18 cellular contexts compared by ENCODE assay signal in genomic region chr17:50162466-50163254, GRCh38. TPM values are rescaled to one million over a fixed set of nuclear protein-coding genes. Genes with fewer than 3 reads are reported as not detected.
A peak's percentile ranks its signal among the peaks of the same experiment; 100 is the strongest.
DNase-seq lines count a peak whose midpoint lies in the region; ATAC-seq lines count a peak whose summit lies in the region.
"Had no signal": no experiment of that assay in that cellular context is flagged by ENCODE, and none has a peak within 500 bp of the region (broad histone marks: within the 10 kb centered on the region; RNA-seq: fewer than 3 reads in every experiment).

No MANE protein-coding gene starts in this region.

- H3K36me3 ChIP-seq in SK-N-MC (ENCODE audit: insufficient read depth, low read length), result no peaks in the 10 kb centered on the region
- H3K36me3 ChIP-seq: neural progenitor cell, thyroid gland had no signal

- peak overlapping the region; percentile 80 for H3K27ac ChIP-seq in SK-N-MC
- H3K27ac ChIP-seq: neural progenitor cell, PC-9, thyroid gland had no signal

- H3K36me3 Mint-ChIP-seq in activated CD4-positive, alpha-beta memory T cell treated with anti-CD3 and anti-CD28 coated beads for 36 hours, result no peaks in the 10 kb centered on the region
- H3K36me3 Mint-ChIP-seq in activated CD4-positive, alpha-beta memory T cell treated with anti-CD3 and anti-CD28 coated beads, Interleukin-2, amount 10 ng/mL, durations not matched to agents 7 days and 5 days (ENCODE audit: low read depth), result no peaks in the 10 kb centered on the region
- H3K36me3 Mint-ChIP-seq in stimulated activated naive B cell treated with anti-CD40 and anti-IgM and Interleukin-4, amounts not matched to agents 10 μg/mL and 1 μg/mL and 100 μg/mL, for 72 hours, result peaks cover 1 to 3% of the 10 kb centered on the region in 2 donors
- H3K36me3 Mint-ChIP-seq: CD14-positive monocyte, neural progenitor cell had no signal

- no peak for DNase-seq in activated CD4-positive, alpha-beta memory T cell treated with anti-CD3 and anti-CD28 coated beads for 36 hours
- DNase-seq in activated CD4-positive, alpha-beta memory T cell treated with anti-CD3 and anti-CD28 coated beads, Interleukin-2, amount 10 ng/mL, durations not matched to agents 7 days and 5 days, result no peak
- DNase-seq in SK-N-MC (ENCODE audit: low read depth, low spot score) (peak; percentile 30), dermis blood vessel endothelial cell (peak; percentile 39)
- DNase-seq in stimulated activated naive B cell treated with anti-CD40 and anti-IgM and Interleukin-4, amounts not matched to agents 10 μg/mL and 1 μg/mL and 100 μg/mL, for 72 hours, result no peak
- DNase-seq: activated effector memory CD4-positive, alpha-beta T cell treated with anti-CD3 and anti-CD28 coated beads, Interleukin-2, amount 50 U/mL, for 16 hours; DMS53; hypothalamus; NCI-H1436; NCI-H2171; PC-9; thyroid gland had no signal

- H3K27ac Mint-ChIP-seq in activated CD4-positive, alpha-beta memory T cell treated with anti-CD3 and anti-CD28 coated beads for 36 hours, result peak overlapping the region; percentile 91
- H3K27ac Mint-ChIP-seq in activated CD4-positive, alpha-beta memory T cell treated with anti-CD3 and anti-CD28 coated beads, Interleukin-2, amount 10 ng/mL, durations not matched to agents 7 days and 5 days, result no peak overlapping the region
- H3K27ac Mint-ChIP-seq in stimulated activated naive B cell treated with anti-CD40 and anti-IgM and Interleukin-4, amounts not matched to agents 10 μg/mL and 1 μg/mL and 100 μg/mL, for 72 hours, result peak overlapping the region; percentile 43

- H3K4me3 Mint-ChIP-seq in activated CD4-positive, alpha-beta memory T cell treated with anti-CD3 and anti-CD28 coated beads for 36 hours, result peak overlapping the region; percentile 6
- H3K4me3 Mint-ChIP-seq in activated CD4-positive, alpha-beta memory T cell treated with anti-CD3 and anti-CD28 coated beads, Interleukin-2, amount 10 ng/mL, durations not matched to agents 7 days and 5 days, result no peak overlapping the region
- H3K4me3 Mint-ChIP-seq in stimulated activated naive B cell treated with anti-CD40 and anti-IgM and Interleukin-4, amounts not matched to agents 10 μg/mL and 1 μg/mL and 100 μg/mL, for 72 hours, result peak overlapping the region in 1 of 2 donors; percentile 26

- peaks cover 33% of the 10 kb centered on the region for H3K4me1 Mint-ChIP-seq in activated CD4-positive, alpha-beta memory T cell treated with anti-CD3 and anti-CD28 coated beads for 36 hours (ENCODE audit: low read depth)
- peaks cover 31% of the 10 kb centered on the region for H3K4me1 Mint-ChIP-seq in activated CD4-positive, alpha-beta memory T cell treated with anti-CD3 and anti-CD28 coated beads, Interleukin-2, amount 10 ng/mL, durations not matched to agents 7 days and 5 days
- peaks cover 51 to 52% of the 10 kb centered on the region in 2 donors for H3K4me1 Mint-ChIP-seq in stimulated activated naive B cell treated with anti-CD40 and anti-IgM and Interleukin-4, amounts not matched to agents 10 μg/mL and 1 μg/mL and 100 μg/mL, for 72 hours

- intact Hi-C loops in activated CD4-positive, alpha-beta memory T cell treated with anti-CD3 and anti-CD28 coated beads for 36 hours (cut with micrococcal nuclease), result no loop called here

- no peaks in the 10 kb centered on the region for H3K9me3 Mint-ChIP-seq in activated CD4-positive, alpha-beta memory T cell treated with anti-CD3 and anti-CD28 coated beads for 36 hours
- H3K9me3 Mint-ChIP-seq in activated CD4-positive, alpha-beta memory T cell treated with anti-CD3 and anti-CD28 coated beads, Interleukin-2, amount 10 ng/mL, durations not matched to agents 7 days and 5 days, result no peaks in the 10 kb centered on the region
- H3K9me3 Mint-ChIP-seq in stimulated activated naive B cell treated with anti-CD40 and anti-IgM and Interleukin-4, amounts not matched to agents 10 μg/mL and 1 μg/mL and 100 μg/mL, for 72 hours, result no peaks in the 10 kb centered on the region
- H3K9me3 Mint-ChIP-seq: neural progenitor cell had no signal

- H3K9ac ChIP-seq in SK-N-MC (ENCODE audit: insufficient read length), result no peak overlapping the region
- H3K9ac ChIP-seq: neural progenitor cell had no signal

- H3K27me3 Mint-ChIP-seq in activated CD4-positive, alpha-beta memory T cell treated with anti-CD3 and anti-CD28 coated beads for 36 hours, result no peaks in the 10 kb centered on the region
- peaks cover 7% of the 10 kb centered on the region for H3K27me3 Mint-ChIP-seq in activated CD4-positive, alpha-beta memory T cell treated with anti-CD3 and anti-CD28 coated beads, Interleukin-2, amount 10 ng/mL, durations not matched to agents 7 days and 5 days
- H3K27me3 Mint-ChIP-seq in stimulated activated naive B cell treated with anti-CD40 and anti-IgM and Interleukin-4, amounts not matched to agents 10 μg/mL and 1 μg/mL and 100 μg/mL, for 72 hours, result no peaks in the 10 kb centered on the region

- CTCF ChIA-PET in activated CD4-positive, alpha-beta memory T cell treated with anti-CD3 and anti-CD28 coated beads for 36 hours (lab: Charles Lee), result interaction anchor here (0.5 to 2.8 kb wide), 24 partner anchors 8 to 234 kb away, joined by 3 to 82 read pairs (median 6); partner anchors contain the start of genes LRRC59, PDK2, PPP1R9B and SAMD14
- CTCF ChIA-PET in activated CD4-positive, alpha-beta memory T cell treated with anti-CD3 and anti-CD28 coated beads, Interleukin-2, amount 10 ng/mL, durations not matched to agents 7 days and 5 days (lab: Charles Lee), result interaction anchor here (1.0 to 2.8 kb wide), 18 partner anchors 8 to 234 kb away, joined by 3 to 58 read pairs (median 10); partner anchors contain the start of genes COL1A1, LRRC59 and PPP1R9B

- POLR2A ChIA-PET in activated CD4-positive, alpha-beta memory T cell treated with anti-CD3 and anti-CD28 coated beads for 36 hours (lab: Charles Lee), result interaction anchor here (0.8 to 2.8 kb wide), 2 partner anchors 10 to 26 kb away, joined by 3 to 19 read pairs; no protein-coding TSS in a partner anchor
- POLR2A ChIA-PET in activated CD4-positive, alpha-beta memory T cell treated with anti-CD3 and anti-CD28 coated beads, Interleukin-2, amount 10 ng/mL, durations not matched to agents 7 days and 5 days (lab: Charles Lee), result interaction anchor here (0.8 to 2.8 kb wide), 5 partner anchors 11 to 234 kb away, joined by 3 to 47 read pairs (median 3); partner anchors contain the start of genes LRRC59 and PPP1R9B

- H3K9me3 ChIP-seq in SK-N-MC (ENCODE audit: low read depth, low read length), result no peaks in the 10 kb centered on the region
- H3K9me3 ChIP-seq: SJCRH30, thyroid gland had no signal

- ATAC-seq in stimulated activated naive B cell treated with anti-CD40 and anti-IgM and Interleukin-4, amounts not matched to agents 10 μg/mL and 1 μg/mL and 100 μg/mL, for 72 hours (replicated peaks), result no peak
- ATAC-seq in HG02571 (IDR thresholded peaks at IDR 0.05; ENCODE audit: unreplicated experiment) (no peak), HG03159 (IDR thresholded peaks at IDR 0.05; ENCODE audit: unreplicated experiment) (no peak), HG03280 (IDR thresholded peaks at IDR 0.05; ENCODE audit: unreplicated experiment) (no peak)

- no peak overlapping the region for H3K4me3 ChIP-seq in SK-N-MC
- H3K4me3 ChIP-seq: PC-9, thyroid gland had no signal

RNA-seq across cellular contexts. Expression of gene SGCA, which starts 3.1 kb away (rescaled TPM):
- total RNA-seq in activated CD4-positive, alpha-beta memory T cell treated with anti-CD3 and anti-CD28 coated beads for 36 hours, result under 1 TPM in 1 of 2 experiments, not detected in 1; 0.59 TPM
- total RNA-seq in activated CD4-positive, alpha-beta memory T cell treated with anti-CD3 and anti-CD28 coated beads, Interleukin-2, amount 10 ng/mL, durations not matched to agents 7 days and 5 days, result under 1 TPM in 1 of 2 experiments, not detected in 1; 0.30 TPM
- not detected in 2 replicates for total RNA-seq in dermis blood vessel endothelial cell
- total RNA-seq: PC-9 had no signal

RNA-seq across cellular contexts. Expression of gene PPP1R9B, which starts 12.2 kb away (rescaled TPM):
- 10 to 100 TPM; 84.3 to 86.1 TPM for total RNA-seq in activated CD4-positive, alpha-beta memory T cell treated with anti-CD3 and anti-CD28 coated beads for 36 hours
- 100 to 1,000 TPM; 136 to 137 TPM for total RNA-seq in activated CD4-positive, alpha-beta memory T cell treated with anti-CD3 and anti-CD28 coated beads, Interleukin-2, amount 10 ng/mL, durations not matched to agents 7 days and 5 days
- 35.2 and 45.8 TPM in 2 replicates for total RNA-seq in dermis blood vessel endothelial cell

RNA-seq across cellular contexts. Expression of gene SAMD14, which starts 32.7 kb away (rescaled TPM):
- total RNA-seq in activated CD4-positive, alpha-beta memory T cell treated with anti-CD3 and anti-CD28 coated beads for 36 hours, result 1 to 10 TPM; 3.4 to 3.7 TPM
- 1 to 10 TPM in 1 of 2 experiments, under 1 TPM in 1; 0.68 to 1.3 TPM for total RNA-seq in activated CD4-positive, alpha-beta memory T cell treated with anti-CD3 and anti-CD28 coated beads, Interleukin-2, amount 10 ng/mL, durations not matched to agents 7 days and 5 days
- 5.1 and 5.8 TPM in 2 replicates for total RNA-seq in dermis blood vessel endothelial cell

RNA-seq across cellular contexts. Expression of gene COL1A1, which starts 38.8 kb away (rescaled TPM):
- total RNA-seq in activated CD4-positive, alpha-beta memory T cell treated with anti-CD3 and anti-CD28 coated beads for 36 hours, result 1 to 10 TPM; 2.3 to 3.7 TPM
- total RNA-seq in activated CD4-positive, alpha-beta memory T cell treated with anti-CD3 and anti-CD28 coated beads, Interleukin-2, amount 10 ng/mL, durations not matched to agents 7 days and 5 days, result under 1 TPM; 0.50 to 0.55 TPM
- 4.2 and 12.6 TPM in 2 replicates for total RNA-seq in dermis blood vessel endothelial cell

Comparison
In these comparisons a context has a peak if more than half of its experiments do, and no peak if none do; other contexts are left out.
1. DNase-seq: peak in SK-N-MC (single experiment) and dermis blood vessel endothelial cell (single experiment); none in activated CD4-positive, alpha-beta memory T cell treated with anti-CD3 and anti-CD28 coated beads for 36 hours (single experiment), activated CD4-positive, alpha-beta memory T cell treated with anti-CD3 and anti-CD28 coated beads, Interleukin-2, amount 10 ng/mL, durations not matched to agents 7 days and 5 days (single experiment) and stimulated activated naive B cell treated with anti-CD40 and anti-IgM and Interleukin-4, amounts not matched to agents 10 μg/mL and 1 μg/mL and 100 μg/mL, for 72 hours (single experiment).